ENCODE assay signal across 9 cellular contexts in the genomic region with DNA sequence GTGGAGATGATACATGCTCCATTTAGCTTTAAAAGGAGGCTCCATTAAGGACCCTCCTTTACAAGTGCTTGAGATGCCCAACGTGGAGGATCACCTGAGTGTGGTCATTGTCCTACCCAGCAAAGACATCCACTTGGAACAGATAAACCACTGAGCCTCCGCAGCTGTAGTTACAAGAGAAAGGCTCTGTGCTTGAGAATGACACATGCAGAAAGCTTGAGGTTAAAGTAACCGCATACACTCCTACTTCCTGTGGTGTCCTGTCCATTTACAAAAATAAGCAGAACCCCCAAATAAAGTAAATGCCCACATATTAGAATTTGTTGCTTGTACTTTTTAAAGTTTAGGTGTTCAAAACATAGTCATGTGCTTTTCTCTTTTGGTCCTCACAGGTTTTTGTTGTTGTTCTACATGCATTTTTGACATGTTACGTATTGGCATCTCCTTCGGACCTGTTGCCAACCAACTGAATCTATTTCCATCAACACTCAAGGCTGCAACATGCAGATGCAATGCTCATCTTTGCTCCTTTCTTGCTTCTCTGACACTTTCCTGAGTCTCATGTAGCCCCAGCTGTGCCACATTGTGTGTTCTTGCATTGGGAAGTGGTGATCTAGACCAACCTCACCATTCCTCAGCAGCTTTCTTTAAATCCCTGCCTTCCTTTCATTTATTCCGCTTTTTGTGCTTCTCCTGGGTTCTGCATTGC. TPM values are rescaled to one million over a fixed set of nuclear protein-coding genes. Genes with fewer than 3 reads are reported as not detected.
A peak's percentile ranks its signal among the peaks of the same experiment; 100 is the strongest.
DNase-seq lines count a peak whose midpoint lies in the region; ATAC-seq, FAIRE-seq and TF ChIP-seq lines count a peak whose summit lies in the region.
"Had no signal": no experiment of that assay in that cellular context is flagged by ENCODE, and none has a peak within 500 bp of the region (broad histone marks: within the 10 kb centered on the region; RNA-seq: fewer than 3 reads in every experiment).

No MANE protein-coding gene starts in this region.

- FAIRE-seq in bronchial epithelial cell (lab: Jason Lieb, UNC): peak; percentile 72

- TF ChIP-seq CTCF in bronchial epithelial cell (IDR thresholded peaks at IDR 0.05; ENCODE audit: insufficient read depth, low read length, severe bottlenecking): no peak

- H3K4me3 ChIP-seq in bronchial epithelial cell (ENCODE audit: low read depth, low read length): no peak overlapping the region
- no peak overlapping the region for H3K4me3 ChIP-seq in SJCRH30
- H3K4me3 ChIP-seq in H7 (ENCODE audit: insufficient read depth, low read depth, low read length): no peak overlapping the region
- H3K4me3 ChIP-seq: skin epidermis had no signal

- no peaks in the 10 kb centered on the region for H3K27me3 ChIP-seq in bronchial epithelial cell (ENCODE audit: control insufficient read depth, insufficient read depth, low read length)
- H3K27me3 ChIP-seq in SJCRH30: no peaks in the 10 kb centered on the region
- H3K27me3 ChIP-seq in H7 (ENCODE audit: control insufficient read depth, insufficient read depth, low read length): no peaks in the 10 kb centered on the region

- peak; percentile 94 for ATAC-seq in GM21529 (IDR thresholded peaks at IDR 0.05; ENCODE audit: unreplicated experiment)

- no peaks in the 10 kb centered on the region for H3K4me1 ChIP-seq in SJCRH30

- no peak overlapping the region for H3K27ac ChIP-seq in SJCRH30

- peak; percentile 95 for DNase-seq in ELR (ENCODE audit: low read depth)
- DNase-seq in HS-5 (ENCODE audit: low read depth): peak; percentile 66
- DNase-seq in bronchial epithelial cell (ENCODE audit: low read depth): no peak
- no peak for DNase-seq in stimulated activated naive CD4-positive, alpha-beta T cell (lab: John Stamatoyannopoulos, UW)
- no peak for DNase-seq in activated gamma-delta T cell (lab: John Stamatoyannopoulos, UW)
- no peak for DNase-seq in SJCRH30
- no peak for DNase-seq in H7

- H3K36me3 ChIP-seq in bronchial epithelial cell (ENCODE audit: control insufficient read depth, insufficient read depth, low read length) (no peaks in the 10 kb centered on the region), SJCRH30 (no peaks in the 10 kb centered on the region), H7 (replicated peaks; ENCODE audit: control insufficient read depth, insufficient read depth, low read length) (no peaks in the 10 kb centered on the region)

- H3K9me3 ChIP-seq in SJCRH30 (replicated peaks): no peaks in the 10 kb centered on the region

RNA-seq across cellular contexts. Expression of a gene that starts 56.0 kb away (rescaled TPM):
- total RNA-seq in bronchial epithelial cell: 25.0 and 46.6 TPM in 2 replicates
- total RNA-seq in SJCRH30 (2014; rRNA removed; shearing (Covaris generic)): not detected in 2 replicates
- total RNA-seq in H7 (2014; rRNA removed; shearing (Covaris generic)): not detected in 2 replicates

RNA-seq across cellular contexts. Expression of a gene that starts 56.3 kb away (rescaled TPM):
- total RNA-seq in bronchial epithelial cell: 50.5 and 64.6 TPM in 2 replicates
- not detected in 2 replicates for total RNA-seq in SJCRH30 (2014; rRNA removed; shearing (Covaris generic))
- total RNA-seq in H7 (2014; rRNA removed; shearing (Covaris generic)): not detected in 2 replicates

Comparison
In these comparisons a context has a peak if more than half of its experiments do, and no peak if none do; other contexts are left out.
1. DNase-seq: peak in ELR (single experiment) and HS-5 (single experiment); none in bronchial epithelial cell (single experiment), stimulated activated naive CD4-positive, alpha-beta T cell (0 of 6), activated gamma-delta T cell (single experiment), SJCRH30 (0 of 2) and H7 (single experiment).
2. RNA of a gene that starts 56.0 kb away (total RNA-seq): 25.0 to 46.6 TPM in bronchial epithelial cell; not detected in SJCRH30 and not detected in H7; every median in the first group is over 10 times any median in the second.
3. RNA of a gene that starts 56.3 kb away (total RNA-seq): 50.5 to 64.6 TPM in bronchial epithelial cell; not detected in SJCRH30 and not detected in H7; every median in the first group is over 10 times any median in the second.